8 cellular contexts compared by ENCODE assay signal in the genomic region with DNA sequence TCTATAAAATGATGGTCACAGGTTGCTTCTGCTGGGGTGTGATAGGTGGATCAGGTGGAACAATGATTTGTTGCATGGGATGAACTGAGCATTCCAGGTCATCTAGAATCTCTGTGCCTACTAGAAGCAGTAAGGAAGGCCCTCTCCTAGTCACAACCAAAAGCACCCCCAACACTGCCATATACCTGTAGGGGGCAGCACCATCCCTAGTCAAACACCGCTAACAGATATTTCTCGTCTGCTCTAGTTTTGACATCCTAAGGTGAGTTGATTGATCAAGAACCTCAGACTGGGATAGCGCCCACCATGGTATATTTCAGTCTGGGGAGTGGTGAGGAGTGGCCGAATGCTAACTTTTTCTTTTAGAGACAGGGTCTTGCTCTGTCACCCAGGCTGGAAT.
DNase-seq lines count a peak whose midpoint lies in the region; TF ChIP-seq lines count a peak whose summit lies in the region.

No MANE protein-coding gene starts in this region.

- no peak overlapping the region for H3K9ac ChIP-seq in Loucy (ENCODE audit: low read depth, low read length, poor library complexity, severe bottlenecking)

- BruUV-seq in MCF 10A (replicated peaks; lab: Mats Ljungman, UMichigan) = no TSS peak

- POLR2A ChIA-PET in MCF 10A (lab: Yijun Ruan, JAX) = no interaction called here

- H3F3A ChIP-seq in Loucy (ENCODE audit: low read depth) = no peaks in the 10 kb centered on the region

- H3K27me3 Mint-ChIP-seq in MCF 10A (ENCODE audit: insufficient read depth, unreplicated experiment) = peaks cover 73% of the 10 kb centered on the region
- H3K27me3 Mint-ChIP-seq in activated naive CD8-positive, alpha-beta T cell = no peaks in the 10 kb centered on the region

- H3K27me3 ChIP-seq in breast epithelium (peaks cover 0 to 34% of the 10 kb centered on the region in 2 donors), Loucy (ENCODE audit: insufficient read depth, low read length, poor library complexity, severe bottlenecking) (no peaks in the 10 kb centered on the region)

- no peak overlapping the region for H3K27ac Mint-ChIP-seq in MCF 10A (ENCODE audit: low read depth, unreplicated experiment)
- peak overlapping the region; percentile 41 for H3K27ac Mint-ChIP-seq in activated naive CD8-positive, alpha-beta T cell

- H3K9me3 Mint-ChIP-seq in MCF 10A (ENCODE audit: unreplicated experiment) = no peaks in the 10 kb centered on the region
- H3K9me3 Mint-ChIP-seq in activated naive CD8-positive, alpha-beta T cell (ENCODE audit: low read depth) = no peaks in the 10 kb centered on the region

- CTCF ChIA-PET in MCF 10A (lab: Yijun Ruan, JAX) = interaction anchor here (0.6 to 1.6 kb wide), 18 partner anchors 10 to 146 kb away, joined by 3 to 5 read pairs (median 3); no protein-coding TSS in a partner anchor

- H3K79me2 ChIP-seq in Loucy (ENCODE audit: insufficient read depth, low read length) = no peaks in the 10 kb centered on the region

- TF ChIP-seq CTCF in MCF 10A (IDR thresholded peaks at IDR 0.05; ENCODE audit: unreplicated experiment) = peak; percentile 42
- TF ChIP-seq CTCF in breast epithelium (IDR thresholded peaks at IDR 0.05) = no peak
- TF ChIP-seq CTCF in Loucy (conservative IDR thresholded peaks at IDR 0.05; ENCODE audit: low read length) = peak; percentile 40

- H3K27ac ChIP-seq in breast epithelium = no peak overlapping the region

- peak; percentile 78 for DNase-seq in MCF 10A (ENCODE audit: unreplicated experiment)
- DNase-seq in breast epithelium (ENCODE audit: low spot score in 2 of 2) = no peak
- DNase-seq in myocyte (ENCODE audit: low read depth) = peak; percentile 37
- DNase-seq in dedifferentiated amniotic fluid mesenchymal stem cell (ENCODE audit: extremely low spot score) = no peak
- DNase-seq in NCI-H187 (lab: John Stamatoyannopoulos, UW) = no peak
- DNase-seq in NCI-H2171 treated with DMSO at 0.1 percent for 48 hours (lab: John Stamatoyannopoulos, UW) = no peak

- H4K20me1 ChIP-seq in Loucy (ENCODE audit: insufficient read depth, low read length, poor library complexity, severe bottlenecking) = no peaks in the 10 kb centered on the region

- H3K4me1 ChIP-seq in breast epithelium (no peaks in the 10 kb centered on the region), Loucy (ENCODE audit: insufficient read depth, low read length, poor library complexity, severe bottlenecking) (no peaks in the 10 kb centered on the region)

- no peak overlapping the region for H3K4me3 ChIP-seq in breast epithelium
- no peak overlapping the region for H3K4me3 ChIP-seq in Loucy (ENCODE audit: low read length, poor library complexity, severe bottlenecking)

- TF ChIP-seq POLR2A in breast epithelium (IDR thresholded peaks at IDR 0.05) = no peak

- H3K4me1 Mint-ChIP-seq in MCF 10A (ENCODE audit: insufficient read depth, unreplicated experiment) = no peaks in the 10 kb centered on the region
- H3K4me1 Mint-ChIP-seq in activated naive CD8-positive, alpha-beta T cell (ENCODE audit: low read depth) = peaks cover 20% of the 10 kb centered on the region

- intact Hi-C loops in MCF 10A (cut with micrococcal nuclease) (loop anchor here (1.0 to 2.0 kb wide), 3 partner anchors 56 to 292 kb away; no protein-coding TSS in a partner anchor), breast epithelium (cut with DNase I; ENCODE audit: low total_unique reads) (no loop called here)

- H3K36me3 Mint-ChIP-seq in MCF 10A (ENCODE audit: insufficient read depth, unreplicated experiment) = no peaks in the 10 kb centered on the region
- H3K36me3 Mint-ChIP-seq in activated naive CD8-positive, alpha-beta T cell = no peaks in the 10 kb centered on the region

- H3K36me3 ChIP-seq in breast epithelium (no peaks in the 10 kb centered on the region), Loucy (ENCODE audit: insufficient read depth, low read length) (no peaks in the 10 kb centered on the region)

- no peaks in the 10 kb centered on the region for H3K9me2 ChIP-seq in Loucy (replicated peaks; ENCODE audit: low read depth, low read length)

- no peak overlapping the region for H2AFZ ChIP-seq in Loucy (ENCODE audit: low read length)

- H3K4me2 ChIP-seq in Loucy (ENCODE audit: low read depth, low read length, poor library complexity, severe bottlenecking) = no peak overlapping the region

- H3K9me3 ChIP-seq in breast epithelium (no peaks in the 10 kb centered on the region), Loucy (ENCODE audit: insufficient read depth, low read depth, low read length) (no peaks in the 10 kb centered on the region)

- no peak overlapping the region for H3K4me3 Mint-ChIP-seq in MCF 10A (ENCODE audit: unreplicated experiment)
- H3K4me3 Mint-ChIP-seq in activated naive CD8-positive, alpha-beta T cell = no peak overlapping the region

Comparison
In these comparisons a context has a peak if more than half of its experiments do, and no peak if none do; other contexts are left out.
1. DNase-seq: peak in MCF 10A (single experiment) and myocyte (single experiment); none in breast epithelium (0 of 2), dedifferentiated amniotic fluid mesenchymal stem cell (single experiment), NCI-H187 (0 of 2) and NCI-H2171 treated with DMSO at 0.1 percent for 48 hours (single experiment).
2. CTCF ChIP-seq: peak in MCF 10A (single experiment) and Loucy (single experiment); none in breast epithelium (0 of 3).